Comparison of ENCODE assay signal across 17 cellular contexts in the genomic region with DNA sequence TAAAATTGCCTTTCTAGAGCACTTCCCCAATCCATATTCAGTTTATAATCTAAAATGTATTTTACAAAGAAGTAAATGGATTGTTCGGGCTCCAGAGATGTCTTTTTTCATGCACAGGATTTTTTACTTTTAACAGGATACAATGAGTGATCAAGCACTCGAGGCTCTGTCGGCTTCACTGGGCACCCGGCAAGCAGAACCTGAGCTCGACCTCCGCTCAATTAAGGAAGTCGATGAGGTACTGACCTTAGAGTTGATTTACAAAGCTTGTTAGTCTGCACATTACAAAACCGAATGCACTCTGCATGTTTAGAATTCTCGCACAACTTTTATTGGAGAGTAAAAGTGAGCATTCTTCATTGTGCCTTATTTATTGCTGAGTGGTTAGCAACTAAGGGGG.
DNase-seq lines count a peak whose midpoint lies in the region; ATAC-seq and TF ChIP-seq lines count a peak whose summit lies in the region.
"Had no signal": no experiment of that assay in that cellular context is flagged by ENCODE, and none has a peak within 500 bp of the region (broad histone marks: within the 10 kb centered on the region; RNA-seq: fewer than 3 reads in every experiment).

No MANE protein-coding gene starts in this region.

- H3K9ac ChIP-seq in colonic mucosa (ENCODE audit: low read depth in 2 of 2, low read length in 2 of 2), result no peak overlapping the region
- H3K9ac ChIP-seq: parathyroid adenoma had no signal

- H3K4me1 ChIP-seq in CD4-positive, CD25-positive, alpha-beta regulatory T cell (ENCODE audit: control insufficient read depth, insufficient read depth, low read length, poor library complexity, severe bottlenecking), result no peaks in the 10 kb centered on the region
- H3K4me1 ChIP-seq in colonic mucosa, result no peaks in the 10 kb centered on the region
- H3K4me1 ChIP-seq: parathyroid adenoma, SJSA1 had no signal

- DNase-seq in CD4-positive, CD25-positive, alpha-beta regulatory T cell, result no peak
- DNase-seq in HL-60 (ENCODE audit: low read depth in 1 of 2, low spot score in 1 of 2), result peak in 1 of 2 experiments; percentile 43
- DNase-seq in colonic mucosa, result no peak
- DNase-seq in natural killer cell treated with Interleukin-12 subunit alpha and Interleukin-12 subunit beta and Interleukin-15 and Interleukin-18, amount 100 ng/mL, for 72 hours (ENCODE audit: low spot score), result no peak
- DNase-seq in activated T-helper 1 cell treated with anti-CD3 and anti-CD28 coated beads, Interleukin-12 subunit alpha, Interleukin-12 subunit beta, Interleukin-2, Interleukin-4 antibody, amounts not matched to agents 30 ng/mL and 10 ng/mL and 1 ng/mL, durations not matched to agents 14 hours and 24 hours and 36 hours (ENCODE audit: low spot score), result no peak
- DNase-seq in NCI-H2107 (lab: John Stamatoyannopoulos, UW), result no peak
- no peak for DNase-seq in omental fat pad (ENCODE audit: low spot score)
- DNase-seq: activated CD4-positive, alpha-beta memory T cell treated with anti-CD3 and anti-CD28 coated beads for 36 hours; Karpas-422; NCI-H1694 treated with DMSO at 0.1 percent for 48 hours; NCI-H510A; stomach; T1000 had no signal

- intact Hi-C loops in colonic mucosa (cut with DNase I), result loop anchor here (10.0 kb wide), 1 partner anchor 128 kb away; no protein-coding TSS in a partner anchor
- intact Hi-C loops in activated T-helper 1 cell treated with anti-CD3 and anti-CD28 coated beads, Interleukin-12 subunit alpha, Interleukin-12 subunit beta, Interleukin-2, Interleukin-4 antibody, amounts not matched to agents 30 ng/mL and 10 ng/mL and 1 ng/mL, durations not matched to agents 14 hours and 24 hours and 36 hours (cut with micrococcal nuclease), result no loop called here

- peaks cover 56% of the 10 kb centered on the region for H3K36me3 Mint-ChIP-seq in CD4-positive, CD25-positive, alpha-beta regulatory T cell
- peaks cover 23% of the 10 kb centered on the region for H3K36me3 Mint-ChIP-seq in natural killer cell treated with Interleukin-12 subunit alpha and Interleukin-12 subunit beta and Interleukin-15 and Interleukin-18, amount 100 ng/mL, for 72 hours
- peaks cover 54% of the 10 kb centered on the region for H3K36me3 Mint-ChIP-seq in activated T-helper 1 cell treated with anti-CD3 and anti-CD28 coated beads, Interleukin-12 subunit alpha, Interleukin-12 subunit beta, Interleukin-2, Interleukin-4 antibody, amounts not matched to agents 30 ng/mL and 10 ng/mL and 1 ng/mL, durations not matched to agents 14 hours and 24 hours and 36 hours (ENCODE audit: low read depth)

- no peaks in the 10 kb centered on the region for H3K9me3 Mint-ChIP-seq in CD4-positive, CD25-positive, alpha-beta regulatory T cell
- H3K9me3 Mint-ChIP-seq in natural killer cell treated with Interleukin-12 subunit alpha and Interleukin-12 subunit beta and Interleukin-15 and Interleukin-18, amount 100 ng/mL, for 72 hours, result peaks cover 2% of the 10 kb centered on the region
- H3K9me3 Mint-ChIP-seq in activated T-helper 1 cell treated with anti-CD3 and anti-CD28 coated beads, Interleukin-12 subunit alpha, Interleukin-12 subunit beta, Interleukin-2, Interleukin-4 antibody, amounts not matched to agents 30 ng/mL and 10 ng/mL and 1 ng/mL, durations not matched to agents 14 hours and 24 hours and 36 hours, result no peaks in the 10 kb centered on the region
- H3K9me3 Mint-ChIP-seq: activated T-helper 2 cell treated with anti-CD3 and anti-CD28 coated beads, Interferon-gamma antibody, Interleukin-2, Interleukin-4, amounts not matched to agents 10 μg/mL and 5 μg/mL and 100 μg/mL, durations not matched to agents 14 hours and 24 hours and 36 hours had no signal

- no peak overlapping the region for H3K4me3 ChIP-seq in CD4-positive, CD25-positive, alpha-beta regulatory T cell (ENCODE audit: low read depth, low read length)
- no peak overlapping the region for H3K4me3 ChIP-seq in HL-60 (replicated peaks; ENCODE audit: insufficient read depth, low read length)
- no peak overlapping the region for H3K4me3 ChIP-seq in colonic mucosa
- H3K4me3 ChIP-seq: SJSA1, stomach had no signal

- peak overlapping the region in 2 of 3 donors; percentile 12 to 53 for H3K27ac Mint-ChIP-seq in CD4-positive, CD25-positive, alpha-beta regulatory T cell
- H3K27ac Mint-ChIP-seq in natural killer cell treated with Interleukin-12 subunit alpha and Interleukin-12 subunit beta and Interleukin-15 and Interleukin-18, amount 100 ng/mL, for 72 hours, result peak overlapping the region; percentile 45 to 83
- no peak overlapping the region for H3K27ac Mint-ChIP-seq in activated T-helper 1 cell treated with anti-CD3 and anti-CD28 coated beads, Interleukin-12 subunit alpha, Interleukin-12 subunit beta, Interleukin-2, Interleukin-4 antibody, amounts not matched to agents 30 ng/mL and 10 ng/mL and 1 ng/mL, durations not matched to agents 14 hours and 24 hours and 36 hours
- H3K27ac Mint-ChIP-seq: activated T-helper 2 cell treated with anti-CD3 and anti-CD28 coated beads, Interferon-gamma antibody, Interleukin-2, Interleukin-4, amounts not matched to agents 10 μg/mL and 5 μg/mL and 100 μg/mL, durations not matched to agents 14 hours and 24 hours and 36 hours had no signal

- H3K9me3 ChIP-seq in CD4-positive, CD25-positive, alpha-beta regulatory T cell (ENCODE audit: control insufficient read depth in 2 of 2, low read length in 2 of 2), result no peaks in the 10 kb centered on the region
- H3K9me3 ChIP-seq in colonic mucosa, result no peaks in the 10 kb centered on the region
- H3K9me3 ChIP-seq: SJSA1, stomach had no signal

- peaks cover 96% of the 10 kb centered on the region for H3K36me3 ChIP-seq in CD4-positive, CD25-positive, alpha-beta regulatory T cell (ENCODE audit: control insufficient read depth, insufficient read depth, low read length)
- peaks cover 17% of the 10 kb centered on the region for H3K36me3 ChIP-seq in colonic mucosa

- H3K27me3 ChIP-seq in CD4-positive, CD25-positive, alpha-beta regulatory T cell (ENCODE audit: control insufficient read depth, insufficient read depth, low read length), result no peaks in the 10 kb centered on the region
- no peaks in the 10 kb centered on the region for H3K27me3 ChIP-seq in HL-60 (ENCODE audit: insufficient read depth, poor library complexity, severe bottlenecking)
- no peaks in the 10 kb centered on the region for H3K27me3 ChIP-seq in colonic mucosa
- H3K27me3 ChIP-seq: SJSA1, stomach had no signal

- TF ChIP-seq CTCF in HL-60 (IDR thresholded peaks at IDR 0.05; ENCODE audit: insufficient read depth, low read length) (no peak), colonic mucosa (IDR thresholded peaks at IDR 0.05) (no peak), omental fat pad (IDR thresholded peaks at IDR 0.05) (no peak)

- H3K4me3 Mint-ChIP-seq in CD4-positive, CD25-positive, alpha-beta regulatory T cell, result no peak overlapping the region
- H3K4me3 Mint-ChIP-seq in natural killer cell treated with Interleukin-12 subunit alpha and Interleukin-12 subunit beta and Interleukin-15 and Interleukin-18, amount 100 ng/mL, for 72 hours, result no peak overlapping the region
- no peak overlapping the region for H3K4me3 Mint-ChIP-seq in activated T-helper 1 cell treated with anti-CD3 and anti-CD28 coated beads, Interleukin-12 subunit alpha, Interleukin-12 subunit beta, Interleukin-2, Interleukin-4 antibody, amounts not matched to agents 30 ng/mL and 10 ng/mL and 1 ng/mL, durations not matched to agents 14 hours and 24 hours and 36 hours
- H3K4me3 Mint-ChIP-seq: activated CD4-positive, alpha-beta memory T cell treated with anti-CD3 and anti-CD28 coated beads for 36 hours had no signal

- H3K4me1 Mint-ChIP-seq in CD4-positive, CD25-positive, alpha-beta regulatory T cell, result peaks cover 0 to 7% (median 6%) of the 10 kb centered on the region in 4 donors
- peaks cover 10 to 17% of the 10 kb centered on the region in 2 donors for H3K4me1 Mint-ChIP-seq in natural killer cell treated with Interleukin-12 subunit alpha and Interleukin-12 subunit beta and Interleukin-15 and Interleukin-18, amount 100 ng/mL, for 72 hours (ENCODE audit: low read depth in 2 of 2)
- peaks cover 17% of the 10 kb centered on the region for H3K4me1 Mint-ChIP-seq in activated T-helper 1 cell treated with anti-CD3 and anti-CD28 coated beads, Interleukin-12 subunit alpha, Interleukin-12 subunit beta, Interleukin-2, Interleukin-4 antibody, amounts not matched to agents 30 ng/mL and 10 ng/mL and 1 ng/mL, durations not matched to agents 14 hours and 24 hours and 36 hours (ENCODE audit: low read depth)

- H3K27ac ChIP-seq in CD4-positive, CD25-positive, alpha-beta regulatory T cell (ENCODE audit: insufficient read depth, low read length, poor library complexity, severe bottlenecking), result no peak overlapping the region
- H3K27ac ChIP-seq in HL-60 (replicated peaks) (peak overlapping the region; percentile 60), colonic mucosa (peak overlapping the region; percentile 11)
- H3K27ac ChIP-seq: parathyroid adenoma, SJSA1 had no signal

- H3K27me3 Mint-ChIP-seq in CD4-positive, CD25-positive, alpha-beta regulatory T cell, result no peaks in the 10 kb centered on the region
- no peaks in the 10 kb centered on the region for H3K27me3 Mint-ChIP-seq in natural killer cell treated with Interleukin-12 subunit alpha and Interleukin-12 subunit beta and Interleukin-15 and Interleukin-18, amount 100 ng/mL, for 72 hours
- no peaks in the 10 kb centered on the region for H3K27me3 Mint-ChIP-seq in activated T-helper 1 cell treated with anti-CD3 and anti-CD28 coated beads, Interleukin-12 subunit alpha, Interleukin-12 subunit beta, Interleukin-2, Interleukin-4 antibody, amounts not matched to agents 30 ng/mL and 10 ng/mL and 1 ng/mL, durations not matched to agents 14 hours and 24 hours and 36 hours (ENCODE audit: insufficient read depth)
- H3K27me3 Mint-ChIP-seq: activated CD4-positive, alpha-beta memory T cell treated with anti-CD3 and anti-CD28 coated beads for 36 hours had no signal

- ATAC-seq in CD4-positive, CD25-positive, alpha-beta regulatory T cell (ENCODE audit: low read depth in 2 of 2), result no peak
- no peak for ATAC-seq in natural killer cell treated with Interleukin-12 subunit alpha and Interleukin-12 subunit beta and Interleukin-15 and Interleukin-18, amount 100 ng/mL, for 72 hours
- ATAC-seq in HG03342 (IDR thresholded peaks at IDR 0.05; ENCODE audit: unreplicated experiment) (no peak), omental fat pad (ENCODE audit: low FRiP score) (no peak)
